Comparison of ENCODE assay signal across 1 cellular context in genomic region chr10:43680035-43680434, GRCh38.
TF ChIP-seq lines count a peak whose summit lies in the region.

No MANE protein-coding gene starts in this region.

TF ChIP-seq in WTC11, 78 proteins besides CTCF, POLR2A, EP300 and RAD21 (continued from another document):
- TF ChIP-seq ZNF532 (CRISPR knock-in tag; IDR thresholded peaks at IDR 0.05; ENCODE audit: borderline replicate concordance): no peak
